ENCODE assay signal across 12 cellular contexts in the genomic region with DNA sequence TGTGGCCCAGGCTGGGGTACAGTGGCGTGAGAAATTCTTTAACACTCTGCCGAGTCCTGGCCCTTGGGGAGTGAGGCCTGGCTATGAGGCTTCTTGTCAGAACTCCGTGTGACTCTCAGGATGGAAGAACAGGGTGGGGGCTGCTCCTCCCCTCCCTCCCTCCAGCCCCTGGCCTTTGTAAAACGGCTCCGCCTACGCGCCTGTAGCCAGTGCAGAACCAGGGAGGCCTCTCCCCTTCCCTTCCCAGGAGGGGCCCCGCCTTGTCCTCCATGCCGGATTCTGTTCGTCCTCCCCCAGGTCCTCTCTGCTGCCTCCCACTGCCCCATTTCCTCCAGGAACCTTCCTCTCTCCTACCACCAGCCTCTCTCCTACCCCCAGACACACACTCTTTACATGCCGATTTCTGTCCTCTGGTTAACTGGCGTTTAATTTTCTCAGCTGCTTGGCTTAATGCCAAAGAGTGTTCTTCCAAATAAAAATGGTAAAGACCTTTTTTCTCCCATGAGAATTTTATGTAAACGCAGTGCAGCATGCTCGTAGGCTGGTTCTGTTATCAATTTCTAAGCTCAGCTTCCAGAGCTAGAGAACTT. TPM values are rescaled to one million over a fixed set of nuclear protein-coding genes. Genes with fewer than 3 reads are reported as not detected.
A peak's percentile ranks its signal among the peaks of the same experiment; 100 is the strongest.
DNase-seq lines count a peak whose midpoint lies in the region; ATAC-seq and TF ChIP-seq lines count a peak whose summit lies in the region.
"Had no signal": no experiment of that assay in that cellular context is flagged by ENCODE, and none has a peak within 500 bp of the region (broad histone marks: within the 10 kb centered on the region; RNA-seq: fewer than 3 reads in every experiment).

No MANE protein-coding gene starts in this region.

- peak overlapping the region in 3 of 4 donors; percentile 15 to 42 (median 16) for H3K4me3 ChIP-seq in esophagus squamous epithelium
- H3K4me3 ChIP-seq in CD8-positive, alpha-beta memory T cell (ENCODE audit: low read length): no peak overlapping the region

- no peak overlapping the region for H3K4me3 Mint-ChIP-seq in CD8-positive, alpha-beta memory T cell
- H3K4me3 Mint-ChIP-seq: CD8-positive, alpha-beta T cell; stimulated activated naive CD8-positive, alpha-beta T cell treated with anti-CD3 and anti-CD28 coated beads, Interleukin-15, Interleukin-2, amounts not matched to agents 100 ng/mL and 50 ng/mL, for 24 hours had no signal

- peak; percentile 49 for ATAC-seq in omental fat pad (ENCODE audit: low FRiP score)
- ATAC-seq in GM19328 (IDR thresholded peaks at IDR 0.05; ENCODE audit: unreplicated experiment): no peak
- no peak for ATAC-seq in HG02885 (IDR thresholded peaks at IDR 0.05; ENCODE audit: poor library complexity, unreplicated experiment)
- ATAC-seq: CD8-positive, alpha-beta T cell had no signal

- no peaks in the 10 kb centered on the region for H3K9me3 ChIP-seq in esophagus squamous epithelium
- H3K9me3 ChIP-seq in CD8-positive, alpha-beta memory T cell (ENCODE audit: low read length): no peaks in the 10 kb centered on the region

- intact Hi-C loops in esophagus squamous epithelium (cut with DNase I): no loop called here

- H3K4me1 ChIP-seq in esophagus squamous epithelium: peaks cover 0 to 29% (median 0%) of the 10 kb centered on the region in 3 donors
- peaks cover 19% of the 10 kb centered on the region for H3K4me1 ChIP-seq in CD8-positive, alpha-beta memory T cell (ENCODE audit: insufficient read depth, low read length)

- peak overlapping the region in 2 of 4 donors; percentile 5 to 33 for H3K27ac ChIP-seq in esophagus squamous epithelium
- no peak overlapping the region for H3K27ac ChIP-seq in CD8-positive, alpha-beta memory T cell (ENCODE audit: low read depth, low read length)
- H3K27ac ChIP-seq: RWPE1 had no signal

- no peaks in the 10 kb centered on the region for H3K36me3 ChIP-seq in esophagus squamous epithelium
- no peaks in the 10 kb centered on the region for H3K36me3 ChIP-seq in CD8-positive, alpha-beta memory T cell (ENCODE audit: insufficient read depth, low read length)

- no peak for TF ChIP-seq POLR2A in esophagus squamous epithelium (IDR thresholded peaks at IDR 0.05)

- TF ChIP-seq CTCF in esophagus squamous epithelium (IDR thresholded peaks at IDR 0.05) (no peak), omental fat pad (IDR thresholded peaks at IDR 0.05) (no peak)

- 34 to 45% methylated on average over 12 to 14 of the region's 14 CpGs for WGBS in esophagus squamous epithelium, 2 donors

- peaks cover 6 to 8% of the 10 kb centered on the region in 2 donors for H3K27me3 Mint-ChIP-seq in CD8-positive, alpha-beta memory T cell
- H3K27me3 Mint-ChIP-seq: stimulated activated naive CD8-positive, alpha-beta T cell treated with anti-CD3 and anti-CD28 coated beads, Interleukin-15, Interleukin-2, amounts not matched to agents 100 ng/mL and 50 ng/mL, for 24 hours had no signal

- H3K27ac Mint-ChIP-seq in CD8-positive, alpha-beta memory T cell: no peak overlapping the region
- H3K27ac Mint-ChIP-seq: CD8-positive, alpha-beta T cell; stimulated activated naive CD8-positive, alpha-beta T cell treated with anti-CD3 and anti-CD28 coated beads, Interleukin-15, Interleukin-2, amounts not matched to agents 100 ng/mL and 50 ng/mL, for 24 hours had no signal

- CTCF ChIA-PET in CD8-positive, alpha-beta memory T cell (lab: Charles Lee): no interaction called here

- POLR2A ChIA-PET in CD8-positive, alpha-beta memory T cell (lab: Charles Lee): interaction anchor here (0.6 kb wide), 1 partner anchor 133 kb away, joined by 4 read pairs; no protein-coding TSS in a partner anchor

- no peaks in the 10 kb centered on the region for H3K9me3 Mint-ChIP-seq in CD8-positive, alpha-beta memory T cell
- H3K9me3 Mint-ChIP-seq: CD8-positive, alpha-beta T cell; stimulated activated naive CD8-positive, alpha-beta T cell treated with anti-CD3 and anti-CD28 coated beads, Interleukin-15, Interleukin-2, amounts not matched to agents 100 ng/mL and 50 ng/mL, for 24 hours had no signal

- no peaks in the 10 kb centered on the region for H3K36me3 Mint-ChIP-seq in CD8-positive, alpha-beta memory T cell
- H3K36me3 Mint-ChIP-seq: CD8-positive, alpha-beta T cell had no signal

- peaks cover 0 to 8% (median 0%) of the 10 kb centered on the region in 4 donors for H3K27me3 ChIP-seq in esophagus squamous epithelium
- H3K27me3 ChIP-seq in CD8-positive, alpha-beta memory T cell (ENCODE audit: insufficient read depth, low read length, poor library complexity, severe bottlenecking): peaks cover 4% of the 10 kb centered on the region

- DNase-seq in ELF-1 (ENCODE audit: low read depth, low spot score) (peak; percentile 86), NCI-H2227 (lab: John Stamatoyannopoulos, UW; ENCODE audit: unreplicated experiment) (peak; percentile 86), esophagus squamous epithelium (lab: John Stamatoyannopoulos, UW) (no peak), omental fat pad (ENCODE audit: low spot score) (no peak), GOT3 (lab: John Stamatoyannopoulos, UW) (no peak)
- DNase-seq in CD8-positive, alpha-beta memory T cell: no peak
- DNase-seq: CD8-positive, alpha-beta T cell; cerebellar nuclear complex had no signal

- peaks cover 8 to 10% (median 10%) of the 10 kb centered on the region in 3 donors for H3K4me1 Mint-ChIP-seq in CD8-positive, alpha-beta memory T cell

RNA-seq across cellular contexts. Expression of a gene that starts 21.0 kb away (rescaled TPM):
- total RNA-seq in esophagus squamous epithelium (1 to 10 TPM in 3 of 4 donors, under 1 TPM in 1; 0.61 to 2.9 (median 1.8) TPM), omental fat pad (10 to 100 TPM in 1 of 4 donors, 1 to 10 TPM in 3; 2.9 to 16.9 (median 7.0) TPM)
- total RNA-seq in CD8-positive, alpha-beta memory T cell: 1 to 10 TPM; 1.5 to 2.6 TPM
- polyA plus RNA-seq in CD8-positive, alpha-beta memory T cell: 1.7 TPM

Comparison
In these comparisons a context has a peak if more than half of its experiments do, and no peak if none do; other contexts are left out.
1. DNase-seq: peak in ELF-1 (single experiment) and NCI-H2227 (single experiment); none in esophagus squamous epithelium (single experiment), omental fat pad (single experiment), CD8-positive, alpha-beta memory T cell (0 of 5) and GOT3 (single experiment).